ENCODE assay signal across 18 cellular contexts in genomic region chrX:11751261-11751660, GRCh38. TPM values are rescaled to one million over a fixed set of nuclear protein-coding genes. Genes with fewer than 3 reads are reported as not detected.
DNase-seq lines count a peak whose midpoint lies in the region; ATAC-seq, FAIRE-seq and TF ChIP-seq lines count a peak whose summit lies in the region.
"Had no signal": no experiment of that assay in that cellular context is flagged by ENCODE, and none has a peak within 500 bp of the region (broad histone marks: within the 10 kb centered on the region; RNA-seq: fewer than 3 reads in every experiment).

No MANE protein-coding gene starts in this region.

- no peak for TF ChIP-seq POLR2A in GM12892 (IDR thresholded peaks at IDR 0.05; ENCODE audit: low read depth, low read length)

- peak overlapping the region; percentile 84 for H3K27ac ChIP-seq in neutrophil
- H3K27ac ChIP-seq: BLaER1 had no signal

- no peaks in the 10 kb centered on the region for H3K9me3 ChIP-seq in neutrophil
- H3K9me3 ChIP-seq: BLaER1 had no signal

- no peak for TF ChIP-seq CTCF in neutrophil (IDR thresholded peaks at IDR 0.05)

- DNase-seq in NCI-H2029 (lab: John Stamatoyannopoulos, UW) (peak; percentile 8), NCI-H2029 treated with DMSO at 0.1 percent for 48 hours (lab: John Stamatoyannopoulos, UW) (no peak), GM12892 (ENCODE audit: insufficient read length) (no peak)
- DNase-seq: 8988T; AML-193; CD4-positive, CD25-positive, alpha-beta regulatory T cell; DMS 273 treated with DMSO at 0.1 percent for 48 hours; DMS79 treated with DMSO at 0.1 percent for 48 hours; EL; HCEC 1CT; HFFc6 had no signal

- no peaks in the 10 kb centered on the region for H3K27me3 ChIP-seq in neutrophil

- ATAC-seq in HG03354 (IDR thresholded peaks at IDR 0.05; ENCODE audit: poor library complexity, severe bottlenecking, unreplicated experiment), result peak; percentile 54
- no peak for ATAC-seq in HG03045 (IDR thresholded peaks at IDR 0.05; ENCODE audit: unreplicated experiment)
- no peak for ATAC-seq in GM21423 (IDR thresholded peaks at IDR 0.05; ENCODE audit: unreplicated experiment)
- ATAC-seq: K562 had no signal

- peak; percentile 74 for FAIRE-seq in GM12892 (lab: Jason Lieb, UNC)
- FAIRE-seq: G401.6, K562 had no signal

- no peaks in the 10 kb centered on the region for H3K36me3 ChIP-seq in neutrophil
- H3K36me3 ChIP-seq: BLaER1 had no signal

- H3K4me3 ChIP-seq in neutrophil (ENCODE audit: low read depth in 1 of 2, low read length in 1 of 2), result no peak overlapping the region
- H3K4me3 ChIP-seq: BLaER1, K562 had no signal

- H3K4me1 ChIP-seq in neutrophil (ENCODE audit: control insufficient read depth in 1 of 2, insufficient read depth in 1 of 2, low read depth in 1 of 2, low read length in 1 of 2), result peaks cover 23 to 34% of the 10 kb centered on the region in 2 experiments
- H3K4me1 ChIP-seq: BLaER1 had no signal

RNA-seq across cellular contexts. Expression of gene MSL3, which starts 6.8 kb away (rescaled TPM):
- 50.7 TPM for polyA plus RNA-seq in GM12892 (2012; ENCODE audit: missing spikeins)
